ENCODE assay signal across 8 cellular contexts in genomic region chr4:4524364-4524763, GRCh38. TPM values are rescaled to one million over a fixed set of nuclear protein-coding genes. Genes with fewer than 3 reads are reported as not detected.
DNase-seq lines count a peak whose midpoint lies in the region; ATAC-seq, FAIRE-seq and TF ChIP-seq lines count a peak whose summit lies in the region.

No MANE protein-coding gene starts in this region.

- peaks cover 12% of the 10 kb centered on the region for H3K4me1 Mint-ChIP-seq in activated T-helper 1 cell treated with anti-CD3 and anti-CD28 coated beads, Interleukin-12 subunit alpha, Interleukin-12 subunit beta, Interleukin-2, Interleukin-4 antibody, amounts not matched to agents 30 ng/mL and 10 ng/mL and 1 ng/mL, durations not matched to agents 14 hours and 24 hours and 36 hours (ENCODE audit: low read depth)
- H3K4me1 Mint-ChIP-seq in osteocyte (ENCODE audit: unreplicated experiment), result peaks cover 30% of the 10 kb centered on the region

- H3K36me3 Mint-ChIP-seq in activated T-helper 1 cell treated with anti-CD3 and anti-CD28 coated beads, Interleukin-12 subunit alpha, Interleukin-12 subunit beta, Interleukin-2, Interleukin-4 antibody, amounts not matched to agents 30 ng/mL and 10 ng/mL and 1 ng/mL, durations not matched to agents 14 hours and 24 hours and 36 hours (ENCODE audit: low read depth), result peaks cover 12% of the 10 kb centered on the region
- H3K36me3 Mint-ChIP-seq in osteocyte (ENCODE audit: unreplicated experiment), result peaks cover 12% of the 10 kb centered on the region

- H3K4me3 Mint-ChIP-seq in activated T-helper 1 cell treated with anti-CD3 and anti-CD28 coated beads, Interleukin-12 subunit alpha, Interleukin-12 subunit beta, Interleukin-2, Interleukin-4 antibody, amounts not matched to agents 30 ng/mL and 10 ng/mL and 1 ng/mL, durations not matched to agents 14 hours and 24 hours and 36 hours, result no peak overlapping the region
- H3K4me3 Mint-ChIP-seq in osteocyte (ENCODE audit: unreplicated experiment), result no peak overlapping the region

- H3K27me3 Mint-ChIP-seq in activated T-helper 1 cell treated with anti-CD3 and anti-CD28 coated beads, Interleukin-12 subunit alpha, Interleukin-12 subunit beta, Interleukin-2, Interleukin-4 antibody, amounts not matched to agents 30 ng/mL and 10 ng/mL and 1 ng/mL, durations not matched to agents 14 hours and 24 hours and 36 hours (ENCODE audit: insufficient read depth), result no peaks in the 10 kb centered on the region
- no peaks in the 10 kb centered on the region for H3K27me3 Mint-ChIP-seq in osteocyte (ENCODE audit: unreplicated experiment)

- peak; percentile 30 for DNase-seq in activated T-helper 1 cell treated with anti-CD3 and anti-CD28 coated beads, Interleukin-12 subunit alpha, Interleukin-12 subunit beta, Interleukin-2, Interleukin-4 antibody, amounts not matched to agents 30 ng/mL and 10 ng/mL and 1 ng/mL, durations not matched to agents 14 hours and 24 hours and 36 hours (ENCODE audit: low spot score)
- no peak for DNase-seq in osteocyte (ENCODE audit: extremely low spot score, unreplicated experiment)
- DNase-seq in globus pallidus (ENCODE audit: low spot score), result no peak
- no peak for DNase-seq in omental fat pad (ENCODE audit: low spot score)
- no peak for DNase-seq in DMS79 (lab: John Stamatoyannopoulos, UW)

- peak; percentile 12 for TF ChIP-seq CTCF in osteocyte (IDR thresholded peaks at IDR 0.05)
- no peak for TF ChIP-seq CTCF in omental fat pad (IDR thresholded peaks at IDR 0.05)

- intact Hi-C loops in activated T-helper 1 cell treated with anti-CD3 and anti-CD28 coated beads, Interleukin-12 subunit alpha, Interleukin-12 subunit beta, Interleukin-2, Interleukin-4 antibody, amounts not matched to agents 30 ng/mL and 10 ng/mL and 1 ng/mL, durations not matched to agents 14 hours and 24 hours and 36 hours (cut with micrococcal nuclease), result no loop called here

- no peaks in the 10 kb centered on the region for H3K9me3 Mint-ChIP-seq in activated T-helper 1 cell treated with anti-CD3 and anti-CD28 coated beads, Interleukin-12 subunit alpha, Interleukin-12 subunit beta, Interleukin-2, Interleukin-4 antibody, amounts not matched to agents 30 ng/mL and 10 ng/mL and 1 ng/mL, durations not matched to agents 14 hours and 24 hours and 36 hours
- H3K9me3 Mint-ChIP-seq in osteocyte (ENCODE audit: unreplicated experiment), result no peaks in the 10 kb centered on the region

- peak; percentile 98 for ATAC-seq in GM21367 (IDR thresholded peaks at IDR 0.05; ENCODE audit: unreplicated experiment)
- peak; percentile 97 for ATAC-seq in HG03469 (IDR thresholded peaks at IDR 0.05; ENCODE audit: unreplicated experiment)
- ATAC-seq in omental fat pad (ENCODE audit: low FRiP score), result no peak

- H3K27ac Mint-ChIP-seq in activated T-helper 1 cell treated with anti-CD3 and anti-CD28 coated beads, Interleukin-12 subunit alpha, Interleukin-12 subunit beta, Interleukin-2, Interleukin-4 antibody, amounts not matched to agents 30 ng/mL and 10 ng/mL and 1 ng/mL, durations not matched to agents 14 hours and 24 hours and 36 hours, result no peak overlapping the region
- no peak overlapping the region for H3K27ac Mint-ChIP-seq in osteocyte (ENCODE audit: unreplicated experiment)

- peak; percentile 68 for FAIRE-seq in G401.6 (lab: Jason Lieb, UNC)

RNA-seq across cellular contexts. Expression of gene STX18, which starts 17.5 kb away (rescaled TPM):
- total RNA-seq in activated T-helper 1 cell treated with anti-CD3 and anti-CD28 coated beads, Interleukin-12 subunit alpha, Interleukin-12 subunit beta, Interleukin-2, Interleukin-4 antibody, amounts not matched to agents 30 ng/mL and 10 ng/mL and 1 ng/mL, durations not matched to agents 14 hours and 24 hours and 36 hours, result 34.6 and 35.4 TPM in 2 replicates
- 26.7 and 29.7 TPM in 2 replicates for total RNA-seq in osteocyte
- total RNA-seq in omental fat pad, result 10 to 100 TPM; 17.7 to 30.1 (median 23.0) TPM
